In the genomic region with DNA sequence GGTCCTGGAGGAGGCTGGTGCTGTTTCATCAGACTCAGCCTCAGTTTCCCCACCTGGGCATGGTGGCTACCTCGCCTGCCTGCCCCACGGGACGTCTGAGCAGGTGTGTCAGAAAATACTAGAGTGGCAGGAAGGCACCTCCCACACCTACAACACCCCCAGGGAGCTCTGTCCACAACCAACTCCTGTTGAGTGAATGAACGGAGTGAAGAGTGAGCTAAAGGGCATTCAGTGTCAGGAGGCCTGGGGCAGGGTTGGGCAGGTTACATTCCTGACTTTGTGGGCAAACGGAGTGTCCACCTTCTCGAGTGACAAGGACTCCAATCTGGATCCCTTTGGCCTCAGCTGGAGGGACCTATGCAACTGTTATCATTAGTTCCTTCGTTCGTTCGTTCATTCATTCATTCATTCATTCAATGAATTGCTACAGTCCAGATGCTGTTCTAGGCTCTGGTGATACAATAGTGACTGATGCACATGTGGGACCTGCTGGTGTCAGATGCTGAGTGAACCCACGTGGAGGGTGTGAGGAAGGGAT, we compare ENCODE assay signal across 32 cellular contexts.
"Had no signal": no experiment of that assay in that cellular context is flagged by ENCODE, and none has a peak within 500 bp of the region (broad histone marks: within the 10 kb centered on the region; RNA-seq: fewer than 3 reads in every experiment).

No MANE protein-coding gene starts in this region.

- H3K4me2 ChIP-seq: KMS-11 had no signal

- H3K9me3 Mint-ChIP-seq: activated CD4-positive, alpha-beta memory T cell treated with anti-CD3 and anti-CD28 coated beads, Interleukin-2, amount 10 ng/mL, durations not matched to agents 7 days and 5 days; activated naive CD8-positive, alpha-beta T cell treated with anti-CD3 and anti-CD28 coated beads, Interleukin-2, amount 50 U/mL, for 24 hours; T-cell had no signal

- FAIRE-seq: bronchial epithelial cell had no signal

- ATAC-seq: activated CD8-positive, alpha-beta memory T cell treated with anti-CD3 and anti-CD28 coated beads, Interleukin-2, amount 10 ng/mL, durations not matched to agents 7 days and 5 days; activated naive CD8-positive, alpha-beta T cell treated with anti-CD3 and anti-CD28 coated beads, Interleukin-2, amount 50 U/mL, for 24 hours; Panc1; SK-N-SH treated with all-trans-retinoic acid at 6 μM for 48 hours; T-cell had no signal

- H3K27ac Mint-ChIP-seq: activated CD4-positive, alpha-beta memory T cell treated with anti-CD3 and anti-CD28 coated beads, Interleukin-2, amount 10 ng/mL, durations not matched to agents 7 days and 5 days; activated CD8-positive, alpha-beta memory T cell treated with anti-CD3 and anti-CD28 coated beads, Interleukin-2, amount 10 ng/mL, durations not matched to agents 7 days and 5 days; activated naive CD4-positive, alpha-beta T cell treated with anti-CD3 and anti-CD28 coated beads, Interleukin-2, amount 10 ng/mL, durations not matched to agents 7 days and 5 days; activated naive CD8-positive, alpha-beta T cell; activated naive CD8-positive, alpha-beta T cell treated with anti-CD3 and anti-CD28 coated beads, Interleukin-2, amount 50 U/mL, for 24 hours; brain; T-cell had no signal

- DNase-seq: activated CD4-positive, alpha-beta memory T cell treated with anti-CD3 and anti-CD28 coated beads, Interleukin-2, amount 10 ng/mL, durations not matched to agents 7 days and 5 days; activated CD4-positive, alpha-beta T cell treated with anti-CD3 and anti-CD28 coated beads for 1 hour; activated CD4-positive, alpha-beta T cell treated with anti-CD3 and anti-CD28 coated beads for 48 hours; activated CD4-positive, CD25-positive, alpha-beta regulatory T cell; activated CD8-positive, alpha-beta memory T cell treated with anti-CD3 and anti-CD28 coated beads for 24 hours; activated CD8-positive, alpha-beta memory T cell treated with anti-CD3 and anti-CD28 coated beads, Interleukin-2, amount 10 ng/mL, durations not matched to agents 7 days and 5 days; activated CD8-positive, alpha-beta memory T cell treated with anti-CD3 and anti-CD28 coated beads, Interleukin-2, amount 50 U/mL, for 48 hours; activated effector memory CD4-positive, alpha-beta T cell treated with Interleukin-2 at 50 U/mL for 16 hours; activated naive CD4-positive, alpha-beta T cell treated with anti-CD3 and anti-CD28 coated beads, Interleukin-2, amount 10 ng/mL, durations not matched to agents 7 days and 5 days; activated naive CD8-positive, alpha-beta T cell treated with anti-CD3 and anti-CD28 coated beads, Interleukin-2, amount 50 U/mL, for 24 hours; activated T-cell treated with anti-CD3 and anti-CD28 coated beads, Interleukin-2, amount 50 U/mL, for 48 hours; anterior cingulate cortex; caudate nucleus; MM.1S; NCI-H1092; NCI-H1436 treated with DMSO at 0.1 percent for 48 hours; NCI-H1694 treated with DMSO at 0.1 percent for 48 hours; NCI-H2029; NCI-H345; NCI-H524 treated with DMSO at 0.1 percent for 48 hours; RPMI8226; SIG-M5; T-cell; T-helper 2 cell; T1000; WERI-Rb-1 had no signal

- H3K27ac ChIP-seq: KMS-11, WERI-Rb-1 had no signal

- H3K36me3 ChIP-seq: WERI-Rb-1 had no signal

- H3K4me3 Mint-ChIP-seq: activated CD4-positive, alpha-beta memory T cell treated with anti-CD3 and anti-CD28 coated beads, Interleukin-2, amount 10 ng/mL, durations not matched to agents 7 days and 5 days; activated CD8-positive, alpha-beta memory T cell treated with anti-CD3 and anti-CD28 coated beads, Interleukin-2, amount 10 ng/mL, durations not matched to agents 7 days and 5 days; activated naive CD4-positive, alpha-beta T cell treated with anti-CD3 and anti-CD28 coated beads, Interleukin-2, amount 10 ng/mL, durations not matched to agents 7 days and 5 days; activated naive CD8-positive, alpha-beta T cell; activated naive CD8-positive, alpha-beta T cell treated with anti-CD3 and anti-CD28 coated beads, Interleukin-2, amount 50 U/mL, for 24 hours; brain; T-cell had no signal

- H3K36me3 Mint-ChIP-seq: activated CD8-positive, alpha-beta memory T cell treated with anti-CD3 and anti-CD28 coated beads, Interleukin-2, amount 10 ng/mL, durations not matched to agents 7 days and 5 days; activated naive CD4-positive, alpha-beta T cell treated with anti-CD3 and anti-CD28 coated beads, Interleukin-2, amount 10 ng/mL, durations not matched to agents 7 days and 5 days; activated naive CD8-positive, alpha-beta T cell; T-cell had no signal

- H3K9ac ChIP-seq: KMS-11 had no signal
